Comparison of ENCODE assay signal across 1 cellular context in the genomic region with DNA sequence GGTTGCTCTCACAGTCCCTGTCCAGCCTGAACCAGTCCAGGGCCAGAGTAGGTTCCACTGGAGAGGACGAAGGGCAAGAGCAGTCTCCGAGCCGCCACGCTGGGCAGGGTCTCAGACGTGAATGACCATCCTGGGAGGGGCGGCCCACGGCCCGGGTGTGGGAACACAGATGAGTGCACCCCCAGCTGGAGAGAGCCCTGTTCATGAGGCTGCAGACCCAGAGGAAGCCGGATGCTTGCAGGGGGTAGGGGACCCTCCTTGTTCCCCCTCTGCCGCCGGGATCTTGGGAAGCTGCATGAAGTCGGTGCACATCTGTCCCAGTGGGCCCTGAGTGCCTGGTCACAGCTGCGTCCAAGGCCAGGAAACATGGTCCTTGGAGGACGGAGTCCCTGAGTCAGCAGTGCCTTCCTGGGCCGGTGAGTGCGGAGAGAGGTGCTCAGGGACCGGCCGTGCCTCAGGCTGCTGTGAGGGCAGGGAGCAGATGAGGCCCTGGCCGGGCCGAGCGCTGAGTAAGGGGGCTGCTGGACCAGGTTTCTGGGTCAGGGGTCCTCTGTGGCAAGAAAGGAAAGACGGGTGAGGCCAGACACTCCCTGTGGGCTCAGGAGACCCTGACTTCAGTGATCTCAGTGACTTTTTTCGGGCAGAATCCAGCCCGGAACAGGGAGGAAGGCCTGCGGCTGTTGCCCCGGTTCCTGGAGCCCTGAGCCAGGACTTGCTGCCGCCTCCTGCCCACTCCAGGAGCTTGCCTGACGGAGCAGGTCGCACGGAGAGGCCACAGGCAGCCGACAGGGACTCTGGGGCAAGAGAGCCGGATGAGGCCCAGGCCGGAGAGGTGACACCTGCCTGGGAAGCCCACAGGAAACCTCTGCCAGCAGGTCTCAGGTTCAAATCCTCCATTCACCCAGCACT.
TF ChIP-seq lines count a peak whose summit lies in the region.

No MANE protein-coding gene starts in this region.

TF ChIP-seq in H1, 55 proteins besides CTCF, POLR2A, EP300 and RAD21:
- TF ChIP-seq, protein P1, sequence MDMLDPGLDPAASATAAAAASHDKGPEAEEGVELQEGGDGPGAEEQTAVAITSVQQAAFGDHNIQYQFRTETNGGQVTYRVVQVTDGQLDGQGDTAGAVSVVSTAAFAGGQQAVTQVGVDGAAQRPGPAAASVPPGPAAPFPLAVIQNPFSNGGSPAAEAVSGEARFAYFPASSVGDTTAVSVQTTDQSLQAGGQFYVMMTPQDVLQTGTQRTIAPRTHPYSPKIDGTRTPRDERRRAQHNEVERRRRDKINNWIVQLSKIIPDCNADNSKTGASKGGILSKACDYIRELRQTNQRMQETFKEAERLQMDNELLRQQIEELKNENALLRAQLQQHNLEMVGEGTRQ (IDR thresholded peaks at IDR 0.05; ENCODE audit: low read length), result no peak
- no peak for TF ChIP-seq ASH2L (IDR thresholded peaks at IDR 0.05; ENCODE audit: low read length)
- no peak for TF ChIP-seq ZNF274 (IDR thresholded peaks at IDR 0.05; ENCODE audit: borderline replicate concordance, extremely low read depth, low read length)
- no peak for TF ChIP-seq BCL11A (IDR thresholded peaks at IDR 0.05; ENCODE audit: low read depth in 2 of 2, low read length in 2 of 2)
- no peak for TF ChIP-seq RFX5 (IDR thresholded peaks at IDR 0.05; ENCODE audit: borderline replicate concordance, low read depth, low read length)
- no peak for TF ChIP-seq KDM5A (IDR thresholded peaks at IDR 0.05; ENCODE audit: low read length)
- no peak for TF ChIP-seq EGR1 (IDR thresholded peaks at IDR 0.05; ENCODE audit: borderline replicate concordance, low read depth, low read length)
- no peak for TF ChIP-seq GTF2F1 (IDR thresholded peaks at IDR 0.05; ENCODE audit: borderline replicate concordance, low read depth, low read length)
- TF ChIP-seq MAFK (IDR thresholded peaks at IDR 0.05; ENCODE audit: low read depth, low read length), result no peak
- TF ChIP-seq ATF2 (IDR thresholded peaks at IDR 0.05; ENCODE audit: low read length), result no peak
- no peak for TF ChIP-seq CREB1 (IDR thresholded peaks at IDR 0.05)
- no peak for TF ChIP-seq SP2 (IDR thresholded peaks at IDR 0.05; ENCODE audit: low read length)
- TF ChIP-seq SIN3A (conservative IDR thresholded peaks at IDR 0.05 in 1 of 2, IDR thresholded peaks at IDR 0.05 in 1 of 2; ENCODE audit: low read depth in 1 of 2, low read length in 2 of 2), result no peak
- TF ChIP-seq HDAC6 (IDR thresholded peaks at IDR 0.05; ENCODE audit: low read depth, low read length), result no peak
- TF ChIP-seq JUND (IDR thresholded peaks at IDR 0.05; ENCODE audit: low read length), result no peak
- TF ChIP-seq SIX5 (IDR thresholded peaks at IDR 0.05; ENCODE audit: low read depth, low read length), result no peak
- no peak for TF ChIP-seq TCF12 (IDR thresholded peaks at IDR 0.05; ENCODE audit: low read depth, low read length)
- no peak for TF ChIP-seq GABPA (IDR thresholded peaks at IDR 0.05; ENCODE audit: borderline replicate concordance, insufficient read depth, low read length)
- TF ChIP-seq RXRA (IDR thresholded peaks at IDR 0.05; ENCODE audit: insufficient read depth, low read depth, low read length), result no peak
- no peak for TF ChIP-seq CHD1 (IDR thresholded peaks at IDR 0.05; ENCODE audit: low read depth, low read length)
